ENCODE assay signal across 7 cellular contexts in genomic region chr22:50482107-50483074, GRCh38. TPM values are rescaled to one million over a fixed set of nuclear protein-coding genes. Genes with fewer than 3 reads are reported as not detected.
DNase-seq lines count a peak whose midpoint lies in the region; ATAC-seq and TF ChIP-seq lines count a peak whose summit lies in the region.

No MANE protein-coding gene starts in this region.

- ATAC-seq in HCT116 = peak; percentile 4; the same call in 1 of the 2 replicates
- ATAC-seq in T-helper 17 cell = no peak

- H2AFZ ChIP-seq in HCT116 (ENCODE audit: low read depth, low read length, poor library complexity, severe bottlenecking) (no peak overlapping the region), smooth muscle cell (ENCODE audit: low read depth) (no peak overlapping the region)

- no peaks in the 10 kb centered on the region for H3K9me2 ChIP-seq in HCT116 (ENCODE audit: insufficient read depth)

- H3K27me3 ChIP-seq in HCT116 (ENCODE audit: insufficient read depth, low read length) (no peaks in the 10 kb centered on the region), smooth muscle cell (ENCODE audit: low read depth) (no peaks in the 10 kb centered on the region)

- H3K79me2 ChIP-seq in HCT116 (ENCODE audit: insufficient read depth, low read length) (no peaks in the 10 kb centered on the region), smooth muscle cell (ENCODE audit: low read depth) (peaks cover 5% of the 10 kb centered on the region)

- CTCF ChIA-PET in HCT116 (lab: Charles Lee) = no interaction called here

- H3K36me3 Mint-ChIP-seq in T-helper 17 cell (ENCODE audit: low read depth) = no peaks in the 10 kb centered on the region

- H3K27ac ChIP-seq in HCT116 (ENCODE audit: low read depth, low read length) (peak overlapping the region; percentile 56; the same call in 1 of the 2 replicates), smooth muscle cell (ENCODE audit: low read depth) (no peak overlapping the region)

- H3K9me3 ChIP-seq in HCT116 (ENCODE audit: control insufficient read depth in 1 of 2, insufficient read depth in 1 of 2, low read depth in 1 of 2, low read length in 2 of 2) (no peaks in the 10 kb centered on the region), T-helper 17 cell (ENCODE audit: control insufficient read depth, low read length, poor library complexity, severe bottlenecking) (no peaks in the 10 kb centered on the region), smooth muscle cell (replicated peaks; ENCODE audit: low read depth) (no peaks in the 10 kb centered on the region)

- no peak for TF ChIP-seq POLR2A in HCT116 (IDR thresholded peaks at IDR 0.05; ENCODE audit: borderline replicate concordance, extremely low read depth, insufficient read depth, insufficient read length)

- DNase-seq in HCT116 (ENCODE audit: low read depth, low spot score) (no peak), T-helper 17 cell (no peak), foreskin fibroblast (no peak), smooth muscle cell (lab: John Stamatoyannopoulos, UW; ENCODE audit: unreplicated experiment) (no peak), AML-193 (lab: John Stamatoyannopoulos, UW) (no peak), SW480 (ENCODE audit: low spot score) (no peak), NCI-H2227 (lab: John Stamatoyannopoulos, UW; ENCODE audit: unreplicated experiment) (no peak)

- POLR2A ChIA-PET in HCT116 (lab: Charles Lee) = no interaction called here

- H3K4me2 ChIP-seq in HCT116 (ENCODE audit: low read length) (peak overlapping the region; percentile 94), smooth muscle cell (peak overlapping the region; percentile 88)

- H3K4me3 ChIP-seq in HCT116 (replicated peaks in 1 of 2; ENCODE audit: low read depth in 1 of 2, low read length in 2 of 2) (peak overlapping the region; percentile 71 to 76), foreskin fibroblast (ENCODE audit: low read depth in 1 of 2, low read length in 2 of 2) (peak overlapping the region; percentile 61 to 66), smooth muscle cell (peak overlapping the region; percentile 59)

- WGBS in smooth muscle cell (ENCODE audit: low lambda C conversion rate) = 83% methylated on average over 30 of the region's 35 CpGs

- H4K20me1 ChIP-seq in HCT116 (ENCODE audit: insufficient read depth) = no peaks in the 10 kb centered on the region
- H4K20me1 ChIP-seq in smooth muscle cell (ENCODE audit: low read depth) = no peaks in the 10 kb centered on the region

- H3K4me3 Mint-ChIP-seq in T-helper 17 cell = peak overlapping the region; percentile 82

- H3K27ac Mint-ChIP-seq in T-helper 17 cell = no peak overlapping the region

- peaks cover 6% of the 10 kb centered on the region for H3K4me1 Mint-ChIP-seq in T-helper 17 cell

- TF ChIP-seq RAD21 in HCT116 (IDR thresholded peaks at IDR 0.05; ENCODE audit: low read depth) = no peak

- intact Hi-C loops in HCT116 (cut with micrococcal nuclease) = no loop called here

- peaks cover 5% of the 10 kb centered on the region for H3F3A ChIP-seq in smooth muscle cell (ENCODE audit: low read depth)

- H3K4me1 ChIP-seq in HCT116 (ENCODE audit: control insufficient read depth in 1 of 2, insufficient read depth in 2 of 2, low read length in 2 of 2) = peaks cover 8 to 32% of the 10 kb centered on the region in 2 experiments; a peak in 3 of 4 replicates
- peaks cover 3% of the 10 kb centered on the region for H3K4me1 ChIP-seq in smooth muscle cell (ENCODE audit: low read depth)

- H3K9ac ChIP-seq in HCT116 (ENCODE audit: low read length) (peak overlapping the region; percentile 65), smooth muscle cell (ENCODE audit: low read depth) (peak overlapping the region; percentile 73)

- H3K36me3 ChIP-seq in HCT116 (ENCODE audit: control insufficient read depth in 1 of 2, insufficient read depth in 2 of 2, low read length in 2 of 2) (no peaks in the 10 kb centered on the region), smooth muscle cell (ENCODE audit: low read depth) (no peaks in the 10 kb centered on the region)

- RAD21 ChIA-PET in HCT116 (lab: Charles Lee; ENCODE audit: low non-redundant PET in 1 of 2, low total read pairs in 2 of 2, uncharacterized antibody in 2 of 2, unreplicated experiment in 2 of 2) = no interaction called here

- TF ChIP-seq CTCF in HCT116 (IDR thresholded peaks at IDR 0.05 in 2 of 3, conservative IDR thresholded peaks at IDR 0.05 in 1 of 3; ENCODE audit: borderline replicate concordance in 1 of 3, insufficient read depth in 1 of 3, low read depth in 2 of 3, low read length in 2 of 3) (no peak), foreskin fibroblast (IDR thresholded peaks at IDR 0.05; ENCODE audit: low read depth, low read length) (no peak), smooth muscle cell (IDR thresholded peaks at IDR 0.05; ENCODE audit: borderline replicate concordance, insufficient read depth, poor library complexity, severe bottlenecking) (no peak)

- peaks cover 5% of the 10 kb centered on the region for H3K27me3 Mint-ChIP-seq in T-helper 17 cell

- no TSS peak for BruUV-seq in HCT116 (replicated peaks; lab: Mats Ljungman, UMichigan)

TF ChIP-seq in HCT116, 20 proteins besides CTCF, POLR2A, EP300 and RAD21 (continues in another document):
- TF ChIP-seq POLR2AphosphoS5 (IDR thresholded peaks at IDR 0.05; ENCODE audit: low read depth, low read length) (no peak), MAX (IDR thresholded peaks at IDR 0.05) (no peak), EZH2 (IDR thresholded peaks at IDR 0.05) (no peak), FOSL1 (IDR thresholded peaks at IDR 0.05; ENCODE audit: low read depth) (no peak), JUND (IDR thresholded peaks at IDR 0.05) (no peak), SP1 (IDR thresholded peaks at IDR 0.05; ENCODE audit: low read depth) (no peak), ZFX (IDR thresholded peaks at IDR 0.05) (no peak), EZH2phosphoT487 (IDR thresholded peaks at IDR 0.05; ENCODE audit: borderline replicate concordance) (no peak), REST (IDR thresholded peaks at IDR 0.05; ENCODE audit: low read depth) (no peak), YY1 (IDR thresholded peaks at IDR 0.05; ENCODE audit: extremely low read depth, insufficient replicate concordance, low read depth, low read length) (no peak), ELF1 (IDR thresholded peaks at IDR 0.05; ENCODE audit: borderline replicate concordance, low read depth) (no peak)

RNA-seq across cellular contexts. Expression of gene ADM2, which starts 1.0 kb away (rescaled TPM):
- total RNA-seq in HCT116 (2021; ENCODE audit: unreplicated experiment) = 12.8 TPM
- 11.4 and 12.1 TPM in 2 replicates for polyA plus RNA-seq in HCT116 (2012)
- 1 to 10 TPM; 1.7 to 2.4 TPM for total RNA-seq in T-helper 17 cell
- total RNA-seq in smooth muscle cell = 3.0 and 4.1 TPM in 2 replicates
- 15.8 and 16.9 TPM in 2 replicates for polyA plus RNA-seq in smooth muscle cell

RNA-seq across cellular contexts. Expression of gene MIOX, which starts 4.3 kb away (rescaled TPM):
- total RNA-seq in HCT116 (2021; ENCODE audit: unreplicated experiment) (0.39 TPM), T-helper 17 cell (not detected), smooth muscle cell (2.1 TPM in 1 of 2 replicates, not detected in the other)
- polyA plus RNA-seq in HCT116 (2012) = 0.17 and 0.56 TPM in 2 replicates
- polyA plus RNA-seq in smooth muscle cell = 0.49 and 0.54 TPM in 2 replicates

RNA-seq across cellular contexts. Expression of gene SBF1, which starts 7.6 kb away (rescaled TPM):
- total RNA-seq in HCT116 (2021; ENCODE audit: unreplicated experiment) (91.1 TPM), T-helper 17 cell (100 to 1,000 TPM; 202 to 217 TPM), smooth muscle cell (34.1 and 37.3 TPM in 2 replicates)
- 42.3 and 66.1 TPM in 2 replicates for polyA plus RNA-seq in HCT116 (2012)
- polyA plus RNA-seq in smooth muscle cell = 53.6 and 70.8 TPM in 2 replicates

RNA-seq across cellular contexts. Expression of gene LMF2, which starts 25.1 kb away (rescaled TPM):
- total RNA-seq in HCT116 (2021; ENCODE audit: unreplicated experiment) (56.9 TPM), T-helper 17 cell (100 to 1,000 TPM; 110 to 130 TPM), smooth muscle cell (53.5 and 56.3 TPM in 2 replicates)
- polyA plus RNA-seq in HCT116 (2012) = 42.4 and 45.3 TPM in 2 replicates
- 117 and 130 TPM in 2 replicates for polyA plus RNA-seq in smooth muscle cell

RNA-seq across cellular contexts. Expression of gene NCAPH2, which starts 25.6 kb away (rescaled TPM):
- 99.1 TPM for total RNA-seq in HCT116 (2021; ENCODE audit: unreplicated experiment)
- 86.8 and 86.9 TPM in 2 replicates for polyA plus RNA-seq in HCT116 (2012)
- total RNA-seq in T-helper 17 cell = 100 to 1,000 TPM in 1 of 2 donors, 10 to 100 TPM in 1; 97.0 to 103 TPM
- total RNA-seq in smooth muscle cell = 20.7 and 24.1 TPM in 2 replicates
- polyA plus RNA-seq in smooth muscle cell = 42.0 and 45.7 TPM in 2 replicates
